Comparison of ENCODE assay signal across 8 cellular contexts in the genomic region with DNA sequence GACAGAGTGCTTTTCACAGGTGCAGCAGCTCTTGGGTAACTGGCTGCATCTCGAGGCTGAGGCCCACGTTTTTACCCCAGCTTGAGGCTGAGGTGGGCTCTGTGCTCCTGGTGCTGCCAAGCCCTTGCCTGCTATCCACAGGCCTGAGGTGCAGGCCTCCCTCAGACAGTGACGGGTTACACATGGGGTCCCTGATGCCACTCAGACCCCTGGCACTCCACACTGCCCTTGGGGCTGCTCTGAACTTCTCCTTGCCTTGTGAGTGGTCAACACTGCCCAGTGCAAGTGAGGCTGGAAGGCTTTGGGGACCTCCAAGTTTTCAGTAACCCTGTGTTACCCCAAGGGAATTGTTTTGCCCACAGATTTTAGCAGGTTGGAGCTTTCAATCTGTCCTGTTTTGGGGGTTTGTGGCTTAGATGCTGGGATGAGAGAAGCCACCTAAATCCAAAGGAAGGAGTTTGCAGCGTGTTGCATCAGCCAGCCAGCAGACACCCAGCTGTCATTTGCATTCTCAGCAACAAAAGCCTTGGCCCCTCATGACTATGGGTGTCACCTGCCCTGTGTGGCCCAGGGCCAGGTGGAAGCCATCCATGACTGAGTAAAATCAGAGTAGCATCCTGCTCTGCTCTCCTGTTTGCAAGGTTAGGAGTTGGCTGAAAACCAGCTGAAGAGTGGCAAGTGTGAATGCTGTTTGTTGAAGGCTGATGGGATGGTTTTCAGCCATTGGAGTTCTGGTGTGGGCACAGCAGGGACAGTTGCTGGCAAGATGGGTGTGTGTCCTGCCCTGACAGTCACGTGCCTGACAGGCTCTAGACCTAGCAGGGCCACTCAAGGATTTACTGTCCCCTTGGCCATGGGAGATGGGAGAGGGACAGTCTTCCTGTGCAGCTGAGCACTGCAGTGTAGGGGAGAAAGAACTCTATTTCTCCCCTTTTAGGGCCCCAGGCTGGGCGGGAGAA. TPM values are rescaled to one million over a fixed set of nuclear protein-coding genes. Genes with fewer than 3 reads are reported as not detected.
A peak's percentile ranks its signal among the peaks of the same experiment; 100 is the strongest.
DNase-seq lines count a peak whose midpoint lies in the region; ATAC-seq and TF ChIP-seq lines count a peak whose summit lies in the region.

No MANE protein-coding gene starts in this region.

- H3K4me1 ChIP-seq in OCI-LY1 (ENCODE audit: insufficient read depth, low read length, severe bottlenecking) (peaks cover 40% of the 10 kb centered on the region), body of pancreas (peaks cover 36% of the 10 kb centered on the region)

- no peaks in the 10 kb centered on the region for H4K20me1 ChIP-seq in OCI-LY1 (ENCODE audit: insufficient read depth, low read length)

- H3K27me3 ChIP-seq in OCI-LY1 (ENCODE audit: insufficient read depth, low read length) (no peaks in the 10 kb centered on the region), body of pancreas (no peaks in the 10 kb centered on the region)

- intact Hi-C loops in body of pancreas (cut with DNase I) = no loop called here

- no peak overlapping the region for H2AFZ ChIP-seq in OCI-LY1 (ENCODE audit: low read length)

- H3K27ac ChIP-seq in OCI-LY1 (ENCODE audit: low read depth, low read length, poor library complexity, severe bottlenecking) (peak overlapping the region; percentile 85), body of pancreas (no peak overlapping the region)

- WGBS in body of pancreas, 2 donors = 91 to 92% methylated on average over 5 to 6 of the region's 6 CpGs

- H3K36me3 ChIP-seq in OCI-LY1 (ENCODE audit: insufficient read depth, low read length) (peaks cover 36% of the 10 kb centered on the region), body of pancreas (replicated peaks in 1 of 2; ENCODE audit: insufficient read depth in 1 of 2, low read depth in 2 of 2) (peaks cover 0 to 16% of the 10 kb centered on the region in 2 donors)

- peak overlapping the region; percentile 54; the same call in 1 of the 2 replicates for H3K9ac ChIP-seq in OCI-LY1 (ENCODE audit: low read length)

- ATAC-seq in esophagus mucosa (peak; percentile 22), HG02571 (IDR thresholded peaks at IDR 0.05; ENCODE audit: unreplicated experiment) (no peak), body of pancreas (no peak)

- H3K9me3 ChIP-seq in OCI-LY1 (ENCODE audit: low read length) (no peaks in the 10 kb centered on the region), body of pancreas (no peaks in the 10 kb centered on the region)

- no peaks in the 10 kb centered on the region for H3K9me2 ChIP-seq in OCI-LY1 (ENCODE audit: low read depth, low read length)

- TF ChIP-seq CTCF in OCI-LY1 (IDR thresholded peaks at IDR 0.05; ENCODE audit: low read length) = no peak
- TF ChIP-seq CTCF in body of pancreas (IDR thresholded peaks at IDR 0.05) = no peak

- H3K4me3 ChIP-seq in OCI-LY1 (ENCODE audit: low read depth, low read length, poor library complexity, severe bottlenecking) = no peak overlapping the region
- no peak overlapping the region for H3K4me3 ChIP-seq in body of pancreas

- no peaks in the 10 kb centered on the region for H3F3A ChIP-seq in OCI-LY1 (ENCODE audit: insufficient read depth, low read length)

- TF ChIP-seq POLR2A in body of pancreas (IDR thresholded peaks at IDR 0.05) = no peak

- no peaks in the 10 kb centered on the region for H3K79me2 ChIP-seq in OCI-LY1 (ENCODE audit: insufficient read depth, low read length)

- peak overlapping the region; percentile 77; the same call in 1 of the 2 replicates for H3K4me2 ChIP-seq in OCI-LY1 (ENCODE audit: low read length)

- DNase-seq in A172 (ENCODE audit: low spot score) = peak; percentile 25
- DNase-seq in GM03348 (ENCODE audit: low spot score) = peak; percentile 69
- no peak for DNase-seq in SIG-M5 (lab: John Stamatoyannopoulos, UW)
- DNase-seq in body of pancreas = no peak
- no peak for DNase-seq in CD1c-positive myeloid dendritic cell (ENCODE audit: extremely low spot score)

RNA-seq across cellular contexts. Expression of a gene that starts 3.2 kb away (rescaled TPM):
- 94.5 and 118 TPM in 2 replicates for total RNA-seq in A172 (2014; rRNA removed; shearing (Covaris generic))
- total RNA-seq in esophagus mucosa (126 TPM), body of pancreas (10 to 100 TPM; 20.0 to 35.9 TPM)

Comparison
In these comparisons a context has a peak if more than half of its experiments do, and no peak if none do; other contexts are left out.
1. DNase-seq: peak in A172 (single experiment) and GM03348 (single experiment); none in SIG-M5 (single experiment), body of pancreas (0 of 4) and CD1c-positive myeloid dendritic cell (single experiment).